27 cellular contexts compared by ENCODE assay signal in the genomic region with DNA sequence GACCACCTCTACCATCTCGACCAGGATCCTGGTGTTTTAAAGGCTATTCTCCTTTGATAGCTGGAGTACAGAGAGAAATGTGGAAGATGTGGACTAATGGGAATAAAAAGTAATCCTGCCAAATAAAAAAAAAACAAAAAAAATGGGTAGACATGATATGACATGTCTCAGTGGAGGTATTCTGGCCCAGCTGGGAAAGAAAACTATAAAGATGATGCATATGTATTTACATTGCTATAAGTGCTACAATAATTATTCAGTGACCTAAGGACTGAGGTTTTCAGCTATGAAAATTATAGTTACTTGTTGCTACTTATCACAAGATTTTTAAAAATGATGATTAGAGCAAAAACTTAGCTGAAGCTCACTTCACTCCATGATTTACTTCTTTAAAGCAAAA.
"Had no signal": no experiment of that assay in that cellular context is flagged by ENCODE, and none has a peak within 500 bp of the region (broad histone marks: within the 10 kb centered on the region; RNA-seq: fewer than 3 reads in every experiment).

No MANE protein-coding gene starts in this region.

- H3K27ac Mint-ChIP-seq: immature natural killer cell; memory B cell; naive thymus-derived CD4-positive, alpha-beta T cell; natural killer cell treated with Interleukin-12 subunit alpha and Interleukin-12 subunit beta and Interleukin-15 and Interleukin-18, amount 100 ng/mL, for 72 hours; progenitor cell of endocrine pancreas; stimulated activated memory B cell treated with anti-CD40 and anti-IgM and Interleukin-4, amounts not matched to agents 10 μg/mL and 1 μg/mL and 100 μg/mL, for 72 hours; stimulated activated naive CD8-positive, alpha-beta T cell treated with anti-CD3 and anti-CD28 coated beads, Interleukin-15, amount 100 ng/mL, for 72 hours; type B pancreatic cell had no signal

- H3K9me3 Mint-ChIP-seq: stimulated activated memory B cell treated with anti-CD40 and anti-IgM and Interleukin-4, amounts not matched to agents 10 μg/mL and 1 μg/mL and 100 μg/mL, for 72 hours had no signal

- DNase-seq: hypothalamus; immature natural killer cell; kidney; left ventricle myocardium inferior; midbrain; mucosa of descending colon; naive thymus-derived CD4-positive, alpha-beta T cell; ovary; right lobe of liver; stimulated activated CD4-positive, alpha-beta T cell treated with anti-CD3 and anti-CD28 coated beads, Interleukin-1b, Interleukin-23, amount 100 ng/mL, for 48 hours; stimulated activated CD4-positive, alpha-beta T cell treated with anti-CD3 and anti-CD28 coated beads, Interleukin-2, amount 100 ng/mL, for 48 hours; stimulated activated CD4-positive, alpha-beta T cell treated with anti-CD3 and anti-CD28 coated beads, Interleukin-4, amount 100 ng/mL, for 4 hours; stimulated activated CD8-positive, alpha-beta memory T cell treated with anti-CD3 and anti-CD28 coated beads, Interleukin-4, amount 100 ng/mL, for 48 hours; stimulated activated naive CD4-positive, alpha-beta T cell treated with Interleukin-2 at 50 U/mL for 16 hours; stimulated activated naive CD8-positive, alpha-beta T cell treated with anti-CD3 and anti-CD28 coated beads, Interleukin-15, amount 100 ng/mL, for 72 hours; substantia nigra; uterus had no signal

- H3K4me1 Mint-ChIP-seq: immature natural killer cell; memory B cell; naive thymus-derived CD4-positive, alpha-beta T cell; stimulated activated memory B cell treated with anti-CD40 and anti-IgM and Interleukin-4, amounts not matched to agents 10 μg/mL and 1 μg/mL and 100 μg/mL, for 72 hours; stimulated activated naive CD8-positive, alpha-beta T cell treated with anti-CD3 and anti-CD28 coated beads, Interleukin-15, amount 100 ng/mL, for 72 hours had no signal

- H3K27me3 Mint-ChIP-seq: memory B cell; progenitor cell of endocrine pancreas; stimulated activated memory B cell treated with anti-CD40 and anti-IgM and Interleukin-4, amounts not matched to agents 10 μg/mL and 1 μg/mL and 100 μg/mL, for 72 hours; stimulated activated naive CD8-positive, alpha-beta T cell treated with anti-CD3 and anti-CD28 coated beads, Interleukin-15, amount 100 ng/mL, for 72 hours; type B pancreatic cell had no signal

- H3K36me3 Mint-ChIP-seq: immature natural killer cell; memory B cell; naive thymus-derived CD4-positive, alpha-beta T cell; natural killer cell treated with Interleukin-12 subunit alpha and Interleukin-12 subunit beta and Interleukin-15 and Interleukin-18, amount 100 ng/mL, for 72 hours; stimulated activated memory B cell treated with anti-CD40 and anti-IgM and Interleukin-4, amounts not matched to agents 10 μg/mL and 1 μg/mL and 100 μg/mL, for 72 hours; type B pancreatic cell had no signal

- H3K4me2 ChIP-seq: smooth muscle cell had no signal

- H3K27ac ChIP-seq: left ventricle myocardium inferior, ovary, right atrium auricular region, right lobe of liver, tibial nerve, uterus had no signal

- H3K4me3 Mint-ChIP-seq: immature natural killer cell; memory B cell; naive thymus-derived CD4-positive, alpha-beta T cell; natural killer cell treated with Interleukin-12 subunit alpha and Interleukin-12 subunit beta and Interleukin-15 and Interleukin-18, amount 100 ng/mL, for 72 hours; stimulated activated memory B cell treated with anti-CD40 and anti-IgM and Interleukin-4, amounts not matched to agents 10 μg/mL and 1 μg/mL and 100 μg/mL, for 72 hours; stimulated activated naive CD8-positive, alpha-beta T cell treated with anti-CD3 and anti-CD28 coated beads, Interleukin-15, amount 100 ng/mL, for 72 hours; type B pancreatic cell had no signal

- H3K27me3 ChIP-seq: ovary, right atrium auricular region, right lobe of liver, tibial nerve, uterus had no signal

- H3K36me3 ChIP-seq: left ventricle myocardium inferior, ovary, right atrium auricular region, right lobe of liver, tibial nerve, uterus had no signal

- FAIRE-seq: islet of Langerhans, kidney had no signal

- H3K4me1 ChIP-seq: left ventricle myocardium inferior, right atrium auricular region, right lobe of liver, tibial nerve, uterus had no signal

- H3K4me3 ChIP-seq: left ventricle myocardium inferior, lung, mucosa of descending colon, ovary, right atrium auricular region, right lobe of liver, smooth muscle cell, tibial nerve, uterus had no signal

- ATAC-seq: mucosa of descending colon; naive thymus-derived CD4-positive, alpha-beta T cell; natural killer cell treated with Interleukin-12 subunit alpha and Interleukin-12 subunit beta and Interleukin-15 and Interleukin-18, amount 100 ng/mL, for 72 hours; right lobe of liver; stimulated activated naive CD8-positive, alpha-beta T cell treated with anti-CD3 and anti-CD28 coated beads, Interleukin-15, amount 100 ng/mL, for 72 hours had no signal
